ENCODE assay signal across 1 cellular context in genomic region chr9:127715443-127716337, GRCh38.
A peak's percentile ranks its signal among the peaks of the same experiment; 100 is the strongest.
TF ChIP-seq lines count a peak whose summit lies in the region.

A gene with protein sequence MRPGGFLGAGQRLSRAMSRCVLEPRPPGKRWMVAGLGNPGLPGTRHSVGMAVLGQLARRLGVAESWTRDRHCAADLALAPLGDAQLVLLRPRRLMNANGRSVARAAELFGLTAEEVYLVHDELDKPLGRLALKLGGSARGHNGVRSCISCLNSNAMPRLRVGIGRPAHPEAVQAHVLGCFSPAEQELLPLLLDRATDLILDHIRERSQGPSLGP (minus strand): TSS chr9:127715663. CDS start chr9:127715639, 24 bp downstream.
A gene with protein sequence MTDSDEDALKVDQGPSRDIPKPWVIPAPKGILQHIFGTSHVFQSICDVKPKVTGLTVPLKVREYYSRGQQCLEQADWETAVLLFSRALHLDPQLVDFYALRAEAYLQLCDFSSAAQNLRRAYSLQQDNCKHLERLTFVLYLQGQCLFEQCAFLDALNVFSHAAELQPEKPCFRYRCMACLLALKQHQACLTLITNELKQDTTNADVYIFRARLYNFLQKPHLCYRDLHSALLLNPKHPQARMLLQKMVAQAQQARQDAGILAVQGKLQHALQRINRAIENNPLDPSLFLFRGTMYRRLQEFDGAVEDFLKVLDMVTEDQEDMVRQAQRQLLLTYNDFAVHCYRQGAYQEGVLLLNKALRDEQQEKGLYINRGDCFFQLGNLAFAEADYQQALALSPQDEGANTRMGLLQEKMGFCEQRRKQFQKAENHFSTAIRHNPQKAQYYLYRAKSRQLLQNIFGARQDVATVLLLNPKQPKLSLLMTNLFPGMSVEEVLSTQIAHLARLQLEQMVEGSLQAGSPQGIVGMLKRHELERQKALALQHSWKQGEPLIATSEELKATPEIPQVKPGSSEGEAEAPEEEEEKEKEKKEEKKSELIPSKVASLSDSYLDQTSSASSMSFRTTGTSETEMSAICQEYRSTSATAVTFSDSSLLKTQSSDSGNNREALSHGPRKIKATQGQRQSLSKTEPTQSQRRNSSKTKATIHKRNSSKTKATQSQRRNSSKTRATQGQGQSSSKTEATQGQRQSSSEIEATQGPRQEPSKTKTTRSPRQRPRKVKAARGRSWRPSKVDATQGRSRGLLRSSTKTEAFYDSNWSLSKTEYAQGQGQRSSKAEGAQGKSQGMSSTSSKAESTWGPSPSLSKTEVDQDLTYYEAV (plus strand): TSS chr9:127716079. CDS start chr9:127716146, 67 bp downstream.

TF ChIP-seq in WTC11, 78 proteins besides CTCF, POLR2A, EP300 and RAD21 (continued from another document and continues in another):
- TF ChIP-seq, protein P1, sequence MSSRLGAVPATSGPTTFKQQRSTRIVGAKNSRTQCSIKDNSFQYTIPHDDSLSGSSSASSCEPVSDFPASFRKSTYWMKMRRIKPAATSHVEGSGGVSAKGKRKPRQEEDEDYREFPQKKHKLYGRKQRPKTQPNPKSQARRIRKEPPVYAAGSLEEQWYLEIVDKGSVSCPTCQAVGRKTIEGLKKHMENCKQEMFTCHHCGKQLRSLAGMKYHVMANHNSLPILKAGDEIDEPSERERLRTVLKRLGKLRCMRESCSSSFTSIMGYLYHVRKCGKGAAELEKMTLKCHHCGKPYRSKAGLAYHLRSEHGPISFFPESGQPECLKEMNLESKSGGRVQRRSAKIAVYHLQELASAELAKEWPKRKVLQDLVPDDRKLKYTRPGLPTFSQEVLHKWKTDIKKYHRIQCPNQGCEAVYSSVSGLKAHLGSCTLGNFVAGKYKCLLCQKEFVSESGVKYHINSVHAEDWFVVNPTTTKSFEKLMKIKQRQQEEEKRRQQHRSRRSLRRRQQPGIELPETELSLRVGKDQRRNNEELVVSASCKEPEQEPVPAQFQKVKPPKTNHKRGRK (CRISPR knock-in tag; IDR thresholded peaks at IDR 0.05; ENCODE audit: borderline replicate concordance) = no peak
- TF ChIP-seq, protein P2, sequence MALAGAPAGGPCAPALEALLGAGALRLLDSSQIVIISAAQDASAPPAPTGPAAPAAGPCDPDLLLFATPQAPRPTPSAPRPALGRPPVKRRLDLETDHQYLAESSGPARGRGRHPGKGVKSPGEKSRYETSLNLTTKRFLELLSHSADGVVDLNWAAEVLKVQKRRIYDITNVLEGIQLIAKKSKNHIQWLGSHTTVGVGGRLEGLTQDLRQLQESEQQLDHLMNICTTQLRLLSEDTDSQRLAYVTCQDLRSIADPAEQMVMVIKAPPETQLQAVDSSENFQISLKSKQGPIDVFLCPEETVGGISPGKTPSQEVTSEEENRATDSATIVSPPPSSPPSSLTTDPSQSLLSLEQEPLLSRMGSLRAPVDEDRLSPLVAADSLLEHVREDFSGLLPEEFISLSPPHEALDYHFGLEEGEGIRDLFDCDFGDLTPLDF (CRISPR knock-in tag; IDR thresholded peaks at IDR 0.05) = no peak
- TF ChIP-seq NFE2L1 (CRISPR knock-in tag; IDR thresholded peaks at IDR 0.05) (no peak), PRDM15 (CRISPR knock-in tag; IDR thresholded peaks at IDR 0.05) (no peak), ZNF232 (CRISPR knock-in tag; IDR thresholded peaks at IDR 0.05) (0 out of 2 replicates have a peak, but pooled peaks have one; percentile 20), SMAD3 (CRISPR knock-in tag; IDR thresholded peaks at IDR 0.05; ENCODE audit: borderline replicate concordance) (0 out of 2 replicates have a peak, but pooled peaks have one; percentile 15), FOXP1 (CRISPR knock-in tag; IDR thresholded peaks at IDR 0.05; ENCODE audit: borderline replicate concordance) (no peak), ZNF121 (CRISPR knock-in tag; IDR thresholded peaks at IDR 0.05) (no peak), GTF2I (CRISPR knock-in tag; conservative IDR thresholded peaks at IDR 0.05) (no peak), AFF4 (CRISPR knock-in tag; IDR thresholded peaks at IDR 0.05; ENCODE audit: borderline replicate concordance) (no peak), NR2C2 (CRISPR knock-in tag; IDR thresholded peaks at IDR 0.05) (no peak), RORB (CRISPR knock-in tag; IDR thresholded peaks at IDR 0.05) (no peak), MAX (CRISPR knock-in tag; IDR thresholded peaks at IDR 0.05) (peak; percentile 78), FOXP4 (CRISPR knock-in tag; IDR thresholded peaks at IDR 0.05) (no peak), ZNF396 (CRISPR knock-in tag; IDR thresholded peaks at IDR 0.05; ENCODE audit: borderline replicate concordance) (no peak), IRF1 (CRISPR knock-in tag; IDR thresholded peaks at IDR 0.05) (no peak), ATF6 (CRISPR knock-in tag; IDR thresholded peaks at IDR 0.05) (no peak), ETV6 (CRISPR knock-in tag; IDR thresholded peaks at IDR 0.05) (0 out of 2 replicates have a peak, but pooled peaks have one; percentile 70), MXD4 (CRISPR knock-in tag; IDR thresholded peaks at IDR 0.05; ENCODE audit: borderline replicate concordance) (no peak), ZNF423 (CRISPR knock-in tag; IDR thresholded peaks at IDR 0.05) (no peak), STAT6 (CRISPR knock-in tag; conservative IDR thresholded peaks at IDR 0.05; ENCODE audit: low read depth) (no peak), TEAD1 (CRISPR knock-in tag; IDR thresholded peaks at IDR 0.05) (no peak), ATF3 (CRISPR knock-in tag; conservative IDR thresholded peaks at IDR 0.05) (no peak), EMX1 (CRISPR knock-in tag; IDR thresholded peaks at IDR 0.05) (no peak), NR1H2 (CRISPR knock-in tag; IDR thresholded peaks at IDR 0.05) (no peak), MYBL2 (CRISPR knock-in tag; IDR thresholded peaks at IDR 0.05) (no peak)
- TF ChIP-seq, protein P3, sequence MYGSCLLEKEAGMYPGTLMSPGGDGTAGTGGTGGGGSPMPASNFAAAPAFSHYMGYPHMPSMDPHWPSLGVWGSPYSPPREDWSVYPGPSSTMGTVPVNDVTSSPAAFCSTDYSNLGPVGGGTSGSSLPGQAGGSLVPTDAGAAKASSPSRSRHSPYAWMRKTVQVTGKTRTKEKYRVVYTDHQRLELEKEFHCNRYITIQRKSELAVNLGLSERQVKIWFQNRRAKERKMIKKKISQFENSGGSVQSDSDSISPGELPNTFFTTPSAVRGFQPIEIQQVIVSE (CRISPR knock-in tag; IDR thresholded peaks at IDR 0.05; ENCODE audit: borderline replicate concordance) = no peak
- TF ChIP-seq, protein P4, sequence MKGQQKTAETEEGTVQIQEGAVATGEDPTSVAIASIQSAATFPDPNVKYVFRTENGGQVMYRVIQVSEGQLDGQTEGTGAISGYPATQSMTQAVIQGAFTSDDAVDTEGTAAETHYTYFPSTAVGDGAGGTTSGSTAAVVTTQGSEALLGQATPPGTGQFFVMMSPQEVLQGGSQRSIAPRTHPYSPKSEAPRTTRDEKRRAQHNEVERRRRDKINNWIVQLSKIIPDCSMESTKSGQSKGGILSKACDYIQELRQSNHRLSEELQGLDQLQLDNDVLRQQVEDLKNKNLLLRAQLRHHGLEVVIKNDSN (CRISPR knock-in tag; IDR thresholded peaks at IDR 0.05) = no peak
